ENCODE assay signal across 13 cellular contexts in genomic region chr17:11493947-11494346, GRCh38.
"Had no signal": no experiment of that assay in that cellular context is flagged by ENCODE, and none has a peak within 500 bp of the region (broad histone marks: within the 10 kb centered on the region; RNA-seq: fewer than 3 reads in every experiment).

No MANE protein-coding gene starts in this region.

- H3K9me3 Mint-ChIP-seq: mesothelial cell of epicardium, nephron progenitor cell had no signal

- H3K4me1 Mint-ChIP-seq: activated CD4-positive, alpha-beta memory T cell treated with anti-CD3 and anti-CD28 coated beads, Interleukin-2, amount 10 ng/mL, durations not matched to agents 7 days and 5 days; activated CD4-positive, alpha-beta T cell treated with anti-CD3 and anti-CD28 coated beads for 36 hours; activated naive CD4-positive, alpha-beta T cell treated with anti-CD3 and anti-CD28 coated beads, Interleukin-2, amount 10 ng/mL, durations not matched to agents 7 days and 5 days; stimulated activated memory B cell treated with anti-CD40 and anti-IgM and Interleukin-4, amounts not matched to agents 10 μg/mL and 1 μg/mL and 100 μg/mL, for 72 hours had no signal

- H3K27me3 ChIP-seq: pancreas had no signal

- H3K4me1 ChIP-seq: lower lobe of right lung, pancreas had no signal

- H3K27ac Mint-ChIP-seq: activated CD4-positive, alpha-beta memory T cell treated with anti-CD3 and anti-CD28 coated beads, Interleukin-2, amount 10 ng/mL, durations not matched to agents 7 days and 5 days; activated CD4-positive, alpha-beta T cell treated with anti-CD3 and anti-CD28 coated beads for 36 hours; activated naive CD4-positive, alpha-beta T cell treated with anti-CD3 and anti-CD28 coated beads, Interleukin-2, amount 10 ng/mL, durations not matched to agents 7 days and 5 days; activated T-cell treated with anti-CD3 and anti-CD28 coated beads, Interleukin-2, amount 50 U/mL, for 24 hours; mesothelial cell of epicardium; nephron progenitor cell; stimulated activated memory B cell treated with anti-CD40 and anti-IgM and Interleukin-4, amounts not matched to agents 10 μg/mL and 1 μg/mL and 100 μg/mL, for 72 hours had no signal

- H3K36me3 ChIP-seq: lower lobe of right lung, pancreas had no signal

- H3K4me3 ChIP-seq: lower lobe of right lung, pancreas had no signal

- DNase-seq: activated CD4-positive, alpha-beta memory T cell treated with anti-CD3 and anti-CD28 coated beads, Interleukin-2, amount 10 ng/mL, durations not matched to agents 7 days and 5 days; activated CD4-positive, alpha-beta T cell treated with anti-CD3 and anti-CD28 coated beads for 36 hours; activated naive CD4-positive, alpha-beta T cell treated with anti-CD3 and anti-CD28 coated beads, Interleukin-2, amount 10 ng/mL, durations not matched to agents 7 days and 5 days; activated T-cell treated with anti-CD3 and anti-CD28 coated beads, Interleukin-2, amount 50 U/mL, for 24 hours; dermis blood vessel endothelial cell; hippocampal formation; lower lobe of right lung; nephron progenitor cell; pancreas; stimulated activated CD4-positive, alpha-beta T cell treated with anti-CD3 and anti-CD28 coated beads, Interleukin-2, amount 100 ng/mL, for 48 hours had no signal

- H3K9me3 ChIP-seq: lower lobe of right lung, pancreas had no signal

- H3K27ac ChIP-seq: lower lobe of right lung, pancreas had no signal

- H3K36me3 Mint-ChIP-seq: activated naive CD4-positive, alpha-beta T cell treated with anti-CD3 and anti-CD28 coated beads, Interleukin-2, amount 10 ng/mL, durations not matched to agents 7 days and 5 days; mesothelial cell of epicardium; stimulated activated memory B cell treated with anti-CD40 and anti-IgM and Interleukin-4, amounts not matched to agents 10 μg/mL and 1 μg/mL and 100 μg/mL, for 72 hours had no signal

- ATAC-seq: activated CD4-positive, alpha-beta T cell treated with anti-CD3 and anti-CD28 coated beads for 36 hours; esophagus mucosa; lower lobe of right lung; pancreas; stimulated activated memory B cell treated with anti-CD40 and anti-IgM and Interleukin-4, amounts not matched to agents 10 μg/mL and 1 μg/mL and 100 μg/mL, for 72 hours had no signal

- H3K4me3 Mint-ChIP-seq: activated CD4-positive, alpha-beta memory T cell treated with anti-CD3 and anti-CD28 coated beads, Interleukin-2, amount 10 ng/mL, durations not matched to agents 7 days and 5 days; activated CD4-positive, alpha-beta T cell treated with anti-CD3 and anti-CD28 coated beads for 36 hours; activated naive CD4-positive, alpha-beta T cell treated with anti-CD3 and anti-CD28 coated beads, Interleukin-2, amount 10 ng/mL, durations not matched to agents 7 days and 5 days; activated T-cell treated with anti-CD3 and anti-CD28 coated beads, Interleukin-2, amount 50 U/mL, for 24 hours; mesothelial cell of epicardium; nephron progenitor cell; stimulated activated memory B cell treated with anti-CD40 and anti-IgM and Interleukin-4, amounts not matched to agents 10 μg/mL and 1 μg/mL and 100 μg/mL, for 72 hours had no signal

- H3K27me3 Mint-ChIP-seq: activated CD4-positive, alpha-beta memory T cell treated with anti-CD3 and anti-CD28 coated beads, Interleukin-2, amount 10 ng/mL, durations not matched to agents 7 days and 5 days; activated CD4-positive, alpha-beta T cell treated with anti-CD3 and anti-CD28 coated beads for 36 hours; activated naive CD4-positive, alpha-beta T cell treated with anti-CD3 and anti-CD28 coated beads, Interleukin-2, amount 10 ng/mL, durations not matched to agents 7 days and 5 days; activated T-cell treated with anti-CD3 and anti-CD28 coated beads, Interleukin-2, amount 50 U/mL, for 24 hours; stimulated activated memory B cell treated with anti-CD40 and anti-IgM and Interleukin-4, amounts not matched to agents 10 μg/mL and 1 μg/mL and 100 μg/mL, for 72 hours had no signal
